ENCODE assay signal across 3 cellular contexts in genomic region chr10:13701157-13701919, GRCh38.
A peak's percentile ranks its signal among the peaks of the same experiment; 100 is the strongest.
TF ChIP-seq lines count a peak whose summit lies in the region.

No MANE protein-coding gene starts in this region.

TF ChIP-seq in A549, 52 proteins besides CTCF, POLR2A, EP300 and RAD21 (continued from another document):
- TF ChIP-seq BCL3 (IDR thresholded peaks at IDR 0.05) (no peak), SREBF2 (IDR thresholded peaks at IDR 0.05) (no peak), ZFP36 (IDR thresholded peaks at IDR 0.05; ENCODE audit: borderline replicate concordance, partially characterized antibody) (no peak), HOXB5 (CRISPR knock-in tag; IDR thresholded peaks at IDR 0.05) (no peak), USF2 (IDR thresholded peaks at IDR 0.05) (no peak)
TF ChIP-seq in A549: peak in this region for 0.

TF ChIP-seq in IMR-90, 13 proteins besides CTCF, POLR2A, EP300 and RAD21:
- no peak for TF ChIP-seq USF2 (IDR thresholded peaks at IDR 0.05; ENCODE audit: low read depth, low read length)
- no peak for TF ChIP-seq RCOR1 (IDR thresholded peaks at IDR 0.05; ENCODE audit: insufficient replicate concordance, low read length)

TF ChIP-seq in K562, 482 proteins besides CTCF, POLR2A, EP300 and RAD21:
- TF ChIP-seq ZNF592 (IDR thresholded peaks at IDR 0.05) (no peak), NFIC (IDR thresholded peaks at IDR 0.05) (peak; percentile 99), NFIX (CRISPR knock-in tag; IDR thresholded peaks at IDR 0.05; ENCODE audit: low read depth) (peak; percentile 91)
